ENCODE assay signal across 21 cellular contexts in genomic region chr11:102026217-102026616, GRCh38. TPM values are rescaled to one million over a fixed set of nuclear protein-coding genes. Genes with fewer than 3 reads are reported as not detected.
"Had no signal": no experiment of that assay in that cellular context is flagged by ENCODE, and none has a peak within 500 bp of the region (broad histone marks: within the 10 kb centered on the region; RNA-seq: fewer than 3 reads in every experiment).

No MANE protein-coding gene starts in this region.

- H3K27me3 Mint-ChIP-seq: type B pancreatic cell had no signal

- ATAC-seq: natural killer cell had no signal

- H3K36me3 Mint-ChIP-seq: activated naive CD8-positive, alpha-beta T cell treated with anti-CD3 and anti-CD28 coated beads for 36 hours; brain; natural killer cell; type B pancreatic cell had no signal

- H3K27me3 ChIP-seq: esophagus squamous epithelium, right atrium auricular region had no signal

- H3K9me3 Mint-ChIP-seq: activated naive CD8-positive, alpha-beta T cell treated with anti-CD3 and anti-CD28 coated beads for 36 hours; activated T-helper 1 cell treated with anti-CD3 and anti-CD28 coated beads, Interleukin-12 subunit alpha, Interleukin-12 subunit beta, Interleukin-2, Interleukin-4 antibody, amounts not matched to agents 30 ng/mL and 10 ng/mL and 1 ng/mL, durations not matched to agents 14 hours and 24 hours and 36 hours; natural killer cell; type B pancreatic cell had no signal

- DNase-seq: activated CD4-positive, alpha-beta T cell treated with anti-CD3 and anti-CD28 coated beads, Interleukin-2, amount 50 U/mL, for 1 hour; activated CD4-positive, CD25-positive, alpha-beta regulatory T cell; activated naive CD8-positive, alpha-beta T cell treated with anti-CD3 and anti-CD28 coated beads for 36 hours; cortex of kidney; effector CD4-positive, alpha-beta T cell; esophagus squamous epithelium; foreskin fibroblast; glutamatergic neuron; natural killer cell; posterior cingulate gyrus; stimulated activated CD4-positive, alpha-beta T cell treated with anti-CD3 and anti-CD28 coated beads, Interleukin-4, amount 100 ng/mL, for 24 hours; stimulated activated naive CD4-positive, alpha-beta T cell treated with Interleukin-2 at 50 U/mL for 16 hours; substantia nigra; SW 1271 had no signal

- H3K9me3 ChIP-seq: esophagus squamous epithelium, right atrium auricular region had no signal

- H3K4me3 Mint-ChIP-seq: activated naive CD8-positive, alpha-beta T cell treated with anti-CD3 and anti-CD28 coated beads for 36 hours; activated T-helper 1 cell treated with anti-CD3 and anti-CD28 coated beads, Interleukin-12 subunit alpha, Interleukin-12 subunit beta, Interleukin-2, Interleukin-4 antibody, amounts not matched to agents 30 ng/mL and 10 ng/mL and 1 ng/mL, durations not matched to agents 14 hours and 24 hours and 36 hours; natural killer cell; type B pancreatic cell had no signal

- H3K36me3 ChIP-seq: esophagus squamous epithelium, right atrium auricular region had no signal

- H3K27ac ChIP-seq: esophagus squamous epithelium, right atrium auricular region had no signal

- H3K4me3 ChIP-seq: esophagus squamous epithelium, right atrium auricular region had no signal

- H3K4me1 Mint-ChIP-seq: activated naive CD8-positive, alpha-beta T cell treated with anti-CD3 and anti-CD28 coated beads for 36 hours; brain; natural killer cell had no signal

- H3K4me1 ChIP-seq: esophagus squamous epithelium, right atrium auricular region had no signal

- H3K27ac Mint-ChIP-seq: activated naive CD8-positive, alpha-beta T cell treated with anti-CD3 and anti-CD28 coated beads for 36 hours; activated T-helper 1 cell treated with anti-CD3 and anti-CD28 coated beads, Interleukin-12 subunit alpha, Interleukin-12 subunit beta, Interleukin-2, Interleukin-4 antibody, amounts not matched to agents 30 ng/mL and 10 ng/mL and 1 ng/mL, durations not matched to agents 14 hours and 24 hours and 36 hours; natural killer cell; type B pancreatic cell had no signal

RNA-seq across cellular contexts. Expression of gene CFAP300, which starts 21.0 kb away (rescaled TPM):
- total RNA-seq: activated CD8-positive, alpha-beta memory T cell treated with anti-CD3 and anti-CD28 coated beads for 36 hours; activated naive CD8-positive, alpha-beta T cell treated with anti-CD3 and anti-CD28 coated beads for 36 hours; activated T-helper 1 cell treated with anti-CD3 and anti-CD28 coated beads, Interleukin-12 subunit alpha, Interleukin-12 subunit beta, Interleukin-2, Interleukin-4 antibody, amounts not matched to agents 30 ng/mL and 10 ng/mL and 1 ng/mL, durations not matched to agents 14 hours and 24 hours and 36 hours; lung microvascular endothelial cell; natural killer cell; T-helper 2 cell treated with Interferon-gamma antibody and Interleukin-4, amounts not matched to agents 100 ng/mL and 5 ng/mL, for 36 hours had no signal
